In the genomic region with DNA sequence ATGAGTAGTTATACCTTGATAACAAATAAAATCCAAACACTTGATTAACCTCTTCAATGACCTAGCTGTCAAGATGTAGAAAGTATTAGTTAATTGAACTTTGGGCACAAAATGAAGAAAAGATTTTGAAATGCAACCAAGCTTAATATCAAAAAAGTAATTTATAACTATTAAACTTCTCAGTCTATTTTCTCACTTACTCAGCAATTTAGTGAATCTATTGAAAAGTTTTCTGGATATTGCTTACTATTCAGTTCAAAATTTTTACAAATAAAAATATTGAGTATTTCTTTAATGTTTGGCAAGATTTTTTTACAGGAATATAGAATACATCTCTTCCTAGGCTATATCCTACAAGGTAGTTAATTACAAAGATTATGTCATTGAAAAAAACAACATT, we compare ENCODE assay signal across 30 cellular contexts.
DNase-seq lines count a peak whose midpoint lies in the region; ATAC-seq, FAIRE-seq and TF ChIP-seq lines count a peak whose summit lies in the region.
"Had no signal": no experiment of that assay in that cellular context is flagged by ENCODE, and none has a peak within 500 bp of the region (broad histone marks: within the 10 kb centered on the region; RNA-seq: fewer than 3 reads in every experiment).

No MANE protein-coding gene starts in this region.

- no peak overlapping the region for H2AFZ ChIP-seq in HepG2 (ENCODE audit: low read length)
- H2AFZ ChIP-seq in IMR-90 (replicated peaks; ENCODE audit: low read length, poor library complexity): no peak overlapping the region
- H2AFZ ChIP-seq in K562 (ENCODE audit: low read depth, low read length): no peak overlapping the region

- intact Hi-C loops in HepG2 (cut with micrococcal nuclease; ENCODE audit: unreplicated experiment) (no loop called here), right lobe of liver (cut with DNase I) (no loop called here), IMR-90 (cut with micrococcal nuclease) (no loop called here), K562 (cut with micrococcal nuclease) (no loop called here), gastrocnemius medialis (cut with DNase I; ENCODE audit: low total_unique reads) (no loop called here)

- H3K27me3 ChIP-seq in HepG2 (ENCODE audit: control insufficient read depth in 1 of 2, insufficient read depth in 2 of 2, low read length in 2 of 2) (no peaks in the 10 kb centered on the region), right lobe of liver (no peaks in the 10 kb centered on the region), IMR-90 (ENCODE audit: control insufficient read depth, insufficient read depth, low read length) (no peaks in the 10 kb centered on the region), K562 (ENCODE audit: control insufficient read depth in 2 of 2, insufficient read depth in 2 of 2, low read length in 2 of 2) (no peaks in the 10 kb centered on the region), gastrocnemius medialis (no peaks in the 10 kb centered on the region)
- H3K27me3 ChIP-seq: BE2C; BLaER1; BLaER1 treated with 17β-estradiol and CSF1 and Interleukin-3, amounts not matched to agents 10 nM and 100 nM had no signal

- H2AK5ac ChIP-seq in IMR-90 (ENCODE audit: low read depth, low read length): no peak overlapping the region

- H3K36me3 ChIP-seq in HepG2 (replicated peaks in 1 of 2; ENCODE audit: control insufficient read depth in 1 of 2, insufficient read depth in 2 of 2, low read length in 2 of 2) (no peaks in the 10 kb centered on the region), right lobe of liver (no peaks in the 10 kb centered on the region), IMR-90 (ENCODE audit: control insufficient read depth, insufficient read depth, low read length) (no peaks in the 10 kb centered on the region), K562 (ENCODE audit: control insufficient read depth, insufficient read depth, low read length) (no peaks in the 10 kb centered on the region), gastrocnemius medialis (no peaks in the 10 kb centered on the region)
- H3K36me3 ChIP-seq: BE2C; BLaER1; BLaER1 treated with 17β-estradiol and CSF1 and Interleukin-3, amounts not matched to agents 10 nM and 100 nM had no signal

- H2BK5ac ChIP-seq in IMR-90 (ENCODE audit: low read depth, low read length, poor library complexity, severe bottlenecking): no peak overlapping the region

- no peak overlapping the region for H4K91ac ChIP-seq in IMR-90 (ENCODE audit: insufficient read depth, low read depth, low read length)

- no peak overlapping the region for H2BK15ac ChIP-seq in IMR-90 (ENCODE audit: low read depth, low read length)

- no peak for TF ChIP-seq POLR2A in HepG2 (IDR thresholded peaks at IDR 0.05; ENCODE audit: insufficient read depth in 1 of 2, low read depth in 2 of 2, low read length in 2 of 2)
- no peak for TF ChIP-seq POLR2A in right lobe of liver (IDR thresholded peaks at IDR 0.05)
- no peak for TF ChIP-seq POLR2A in IMR-90 (IDR thresholded peaks at IDR 0.05; ENCODE audit: low read depth, low read length)
- no peak for TF ChIP-seq POLR2A in K562 (conservative IDR thresholded peaks at IDR 0.05)
- no peak for TF ChIP-seq POLR2A in gastrocnemius medialis (IDR thresholded peaks at IDR 0.05)

- DNase-seq in HepG2 (ENCODE audit: low spot score) (no peak), right lobe of liver (no peak), IMR-90 (no peak), K562 (ENCODE audit: extremely low read depth in 1 of 4, low spot score in 3 of 4) (no peak), gastrocnemius medialis (no peak), NCI-H2081 (lab: John Stamatoyannopoulos, UW) (no peak)
- DNase-seq: 8988T; ACHN; AML-193; C1 segment of cervical spinal cord; Caco-2; Calu3; CD4-positive, alpha-beta memory T cell; CD4-positive, alpha-beta T cell; CD4-positive, CD25-positive, alpha-beta regulatory T cell; CD8-positive, alpha-beta memory T cell; CD8-positive, alpha-beta T cell; COR-L47; DMS 273 treated with DMSO at 0.1 percent for 48 hours; DMS153; DMS79; DMS79 treated with DMSO at 0.1 percent for 48 hours; DND-41 had no signal

- H3K4me1 ChIP-seq in HepG2 (ENCODE audit: insufficient read depth, low read length) (no peaks in the 10 kb centered on the region), right lobe of liver (no peaks in the 10 kb centered on the region), IMR-90 (ENCODE audit: control insufficient read depth, insufficient read depth, low read length) (no peaks in the 10 kb centered on the region), K562 (replicated peaks in 1 of 2; ENCODE audit: control insufficient read depth in 2 of 2, insufficient read depth in 2 of 2, low read length in 2 of 2) (no peaks in the 10 kb centered on the region), gastrocnemius medialis (no peaks in the 10 kb centered on the region)
- H3K4me1 ChIP-seq: A549; BE2C; BLaER1; BLaER1 treated with 17β-estradiol and CSF1 and Interleukin-3, amounts not matched to agents 10 nM and 100 nM; Caco-2 had no signal

- H3K9me3 ChIP-seq in HepG2 (ENCODE audit: low read length) (no peaks in the 10 kb centered on the region), right lobe of liver (no peaks in the 10 kb centered on the region), IMR-90 (ENCODE audit: control insufficient read depth, insufficient read depth, low read length) (no peaks in the 10 kb centered on the region), K562 (replicated peaks; ENCODE audit: control insufficient read depth, insufficient read depth, low read depth, low read length) (no peaks in the 10 kb centered on the region), gastrocnemius medialis (no peaks in the 10 kb centered on the region)
- H3K9me3 ChIP-seq: A549; BE2C; BLaER1; BLaER1 treated with 17β-estradiol and CSF1 and Interleukin-3, amounts not matched to agents 10 nM and 100 nM; Caco-2 had no signal

- H3K9me1 ChIP-seq in IMR-90 (ENCODE audit: insufficient read depth, low read length) (no peaks in the 10 kb centered on the region), K562 (ENCODE audit: control insufficient read depth, insufficient read depth, low read length) (no peaks in the 10 kb centered on the region)

- POLR2A ChIA-PET in HepG2 (lab: Yijun Ruan, JAX): no interaction called here
- POLR2A ChIA-PET in IMR-90 (lab: Charles Lee; ENCODE audit: unreplicated experiment): no interaction called here
- POLR2A ChIA-PET in K562 (lab: Yijun Ruan, JAX): no interaction called here

- H3K4ac ChIP-seq in IMR-90 (ENCODE audit: low read depth, low read length): no peak overlapping the region

- H4K8ac ChIP-seq in IMR-90 (ENCODE audit: low read depth in 2 of 2, low read length in 2 of 2): no peak overlapping the region

- CTCF ChIA-PET in HepG2 (lab: Yijun Ruan, JAX; ENCODE audit: low intra/inter-chr PET ratio, low total read pairs): no interaction called here
- CTCF ChIA-PET in IMR-90 (lab: Yijun Ruan, JAX): no interaction called here
- CTCF ChIA-PET in K562 (lab: Yijun Ruan, JAX; ENCODE audit: low intra/inter-chr PET ratio): no interaction called here

- no peak for FAIRE-seq in HepG2 (lab: Jason Lieb, UNC)
- no peak for FAIRE-seq in K562 (lab: Jason Lieb, UNC)
- FAIRE-seq: A549, D721Med had no signal

- in situ Hi-C loops in HepG2 (cut with HindIII; ENCODE audit: extremely low pct_ligation_motif_present, low pct_unique_long_range_greater_than_20kb): no loop called here
- in situ Hi-C loops in IMR-90 (cut with MboI; ENCODE audit: low sequenced_read_pairs): no loop called here
- in situ Hi-C loops in K562 (cut with MboI): no loop called here
- in situ Hi-C loops in gastrocnemius medialis (cut with MboI; ENCODE audit: low sequenced_read_pairs in 4 of 4): no loop called here

- H4K20me1 ChIP-seq in HepG2 (ENCODE audit: insufficient read depth, low read length) (no peaks in the 10 kb centered on the region), IMR-90 (ENCODE audit: insufficient read depth, low read length) (no peaks in the 10 kb centered on the region), K562 (replicated peaks; ENCODE audit: control insufficient read depth, insufficient read depth, low read length) (no peaks in the 10 kb centered on the region)
- H4K20me1 ChIP-seq: BLaER1; BLaER1 treated with 17β-estradiol and CSF1 and Interleukin-3, amounts not matched to agents 10 nM and 100 nM had no signal

- no peak overlapping the region for H3K18ac ChIP-seq in IMR-90 (ENCODE audit: low read depth, low read length)

- no peak overlapping the region for H2BK20ac ChIP-seq in IMR-90 (ENCODE audit: low read depth, low read length)

- BruUV-seq in HepG2 (replicated peaks; lab: Mats Ljungman, UMichigan) (no TSS peak), IMR-90 (replicated peaks; lab: Mats Ljungman, UMichigan) (no TSS peak), K562 (replicated peaks; lab: Mats Ljungman, UMichigan) (no TSS peak)

- TF ChIP-seq RAD21 in HepG2 (CRISPR knock-in tag; IDR thresholded peaks at IDR 0.05): no peak
- TF ChIP-seq RAD21 in IMR-90 (IDR thresholded peaks at IDR 0.05; ENCODE audit: low read length): no peak
- no peak for TF ChIP-seq RAD21 in K562 (CRISPR knock-in tag; conservative IDR thresholded peaks at IDR 0.05 in 1 of 2, IDR thresholded peaks at IDR 0.05 in 1 of 2)

- no peak overlapping the region for H4K5ac ChIP-seq in IMR-90 (ENCODE audit: low read depth, low read length)

- no peak overlapping the region for H2BK120ac ChIP-seq in IMR-90 (ENCODE audit: low read depth, low read length)

- dilution Hi-C loops in IMR-90 (cut with HindIII; ENCODE audit: low sequenced_read_pairs, unreplicated experiment): no loop called here

- no peak overlapping the region for H3K23ac ChIP-seq in IMR-90 (ENCODE audit: low read depth, low read length)

- H3K27ac ChIP-seq in HepG2 (ENCODE audit: extremely low read length, insufficient read depth, low read length) (no peak overlapping the region), right lobe of liver (no peak overlapping the region), IMR-90 (ENCODE audit: insufficient read depth, low read length) (no peak overlapping the region), K562 (ENCODE audit: extremely low read depth, low read depth, low read length) (no peak overlapping the region), gastrocnemius medialis (no peak overlapping the region)
- H3K27ac ChIP-seq: 22Rv1; A549; BLaER1; BLaER1 treated with 17β-estradiol and CSF1 and Interleukin-3, amounts not matched to agents 10 nM and 100 nM; C4-2B had no signal

- TF ChIP-seq EP300 in HepG2 (IDR thresholded peaks at IDR 0.05; ENCODE audit: low read depth in 2 of 2, low read length in 2 of 2) (no peak), HepG2 (CRISPR knock-in tag; IDR thresholded peaks at IDR 0.05; ENCODE audit: borderline replicate concordance) (no peak), K562 (IDR thresholded peaks at IDR 0.05; ENCODE audit: low read length) (no peak)

- no peak overlapping the region for H3K56ac ChIP-seq in IMR-90 (ENCODE audit: extremely low read depth, insufficient read depth, low read length)

- ATAC-seq in HepG2 (no peak), right lobe of liver (no peak), IMR-90 (ENCODE audit: low read depth) (no peak), K562 (no peak), gastrocnemius medialis (no peak)
- ATAC-seq: A549; CD8-positive, alpha-beta T cell had no signal

- H3K79me2 ChIP-seq in HepG2 (ENCODE audit: insufficient read depth, low read length) (no peaks in the 10 kb centered on the region), K562 (ENCODE audit: control insufficient read depth, insufficient read depth, low read length) (no peaks in the 10 kb centered on the region)

- no peak overlapping the region for H3K14ac ChIP-seq in IMR-90 (replicated peaks; ENCODE audit: low read depth, low read length)

- H3K4me2 ChIP-seq in HepG2 (ENCODE audit: low read depth, low read length): no peak overlapping the region
- H3K4me2 ChIP-seq in IMR-90 (ENCODE audit: low read depth, low read length): no peak overlapping the region
- no peak overlapping the region for H3K4me2 ChIP-seq in K562 (ENCODE audit: insufficient read depth, low read length)
- H3K4me2 ChIP-seq: A549; BLaER1; BLaER1 treated with 17β-estradiol and CSF1 and Interleukin-3, amounts not matched to agents 10 nM and 100 nM had no signal

- no peak overlapping the region for H2AK9ac ChIP-seq in IMR-90 (replicated peaks; ENCODE audit: low read depth, low read length, poor library complexity)

- H3K4me3 ChIP-seq in HepG2 (replicated peaks in 1 of 3; ENCODE audit: insufficient read depth in 1 of 3, low read depth in 2 of 3, low read length in 3 of 3): no peak overlapping the region
- no peak overlapping the region for H3K4me3 ChIP-seq in right lobe of liver
- no peak overlapping the region for H3K4me3 ChIP-seq in IMR-90 (ENCODE audit: insufficient read depth, low read depth, low read length)
- no peak overlapping the region for H3K4me3 ChIP-seq in K562
- H3K4me3 ChIP-seq in gastrocnemius medialis: no peak overlapping the region
- H3K4me3 ChIP-seq: A549; BLaER1; BLaER1 treated with 17β-estradiol and CSF1 and Interleukin-3, amounts not matched to agents 10 nM and 100 nM had no signal

- no peak for TF ChIP-seq CTCF in HepG2 (CRISPR knock-in tag; IDR thresholded peaks at IDR 0.05)
- TF ChIP-seq CTCF in right lobe of liver (IDR thresholded peaks at IDR 0.05): no peak
- TF ChIP-seq CTCF in IMR-90 (conservative IDR thresholded peaks at IDR 0.05; ENCODE audit: low read depth, low read length): no peak
- TF ChIP-seq CTCF in K562 (IDR thresholded peaks at IDR 0.05 in 2 of 3, conservative IDR thresholded peaks at IDR 0.05 in 1 of 3; ENCODE audit: insufficient read depth in 2 of 3, low read depth in 1 of 3, low read length in 3 of 3): no peak
- no peak for TF ChIP-seq CTCF in gastrocnemius medialis (IDR thresholded peaks at IDR 0.05 in 4 of 5, conservative IDR thresholded peaks at IDR 0.05 in 1 of 5)

- H3K9ac ChIP-seq in HepG2 (ENCODE audit: insufficient read depth, low read depth, low read length) (no peak overlapping the region), IMR-90 (ENCODE audit: low read depth, low read length) (no peak overlapping the region), K562 (ENCODE audit: insufficient read depth in 1 of 2, low read depth in 2 of 2, low read length in 2 of 2) (no peak overlapping the region)
- H3K9ac ChIP-seq: BLaER1; BLaER1 treated with 17β-estradiol and CSF1 and Interleukin-3, amounts not matched to agents 10 nM and 100 nM had no signal

- H3K79me1 ChIP-seq in IMR-90 (ENCODE audit: low read depth in 1 of 2, low read length in 2 of 2): no peaks in the 10 kb centered on the region
